ENCODE assay signal across 16 cellular contexts in the genomic region with DNA sequence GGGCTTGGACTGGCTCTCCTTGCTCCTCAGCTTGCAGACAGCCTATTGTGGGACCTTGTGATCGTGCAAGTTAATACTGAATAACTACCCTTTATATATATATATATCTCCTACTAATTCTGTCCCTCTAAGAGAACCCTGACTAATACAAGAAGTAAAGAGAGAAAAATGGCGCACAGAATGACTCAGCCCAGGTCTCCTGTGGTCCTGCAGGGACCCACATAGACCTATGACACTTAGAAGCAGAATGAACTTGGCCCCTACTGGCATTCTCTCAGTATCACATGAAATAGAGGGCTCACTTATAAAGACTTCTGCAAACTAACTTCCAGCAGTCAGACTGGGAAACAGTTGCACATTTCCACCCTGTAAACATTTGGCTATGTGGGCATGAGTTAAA.
DNase-seq lines count a peak whose midpoint lies in the region; ATAC-seq and TF ChIP-seq lines count a peak whose summit lies in the region.
"Had no signal": no experiment of that assay in that cellular context is flagged by ENCODE, and none has a peak within 500 bp of the region (broad histone marks: within the 10 kb centered on the region; RNA-seq: fewer than 3 reads in every experiment).

No MANE protein-coding gene starts in this region.

- intact Hi-C loops in thyroid gland (cut with DNase I): no loop called here

- TF ChIP-seq CTCF in thyroid gland (IDR thresholded peaks at IDR 0.05) (no peak), omental fat pad (IDR thresholded peaks at IDR 0.05) (no peak)

- H3K9me3 Mint-ChIP-seq in activated CD4-positive, alpha-beta memory T cell treated with anti-CD3 and anti-CD28 coated beads, Interleukin-2, amount 10 ng/mL, durations not matched to agents 7 days and 5 days: no peaks in the 10 kb centered on the region
- H3K9me3 Mint-ChIP-seq: memory B cell had no signal

- ATAC-seq in GM18498 (IDR thresholded peaks at IDR 0.05; ENCODE audit: unreplicated experiment): peak; percentile 82
- ATAC-seq in GM19351 (IDR thresholded peaks at IDR 0.05; ENCODE audit: unreplicated experiment): peak; percentile 94
- peak; percentile 100 for ATAC-seq in HG02610 (IDR thresholded peaks at IDR 0.05; ENCODE audit: unreplicated experiment)
- ATAC-seq in HG03280 (IDR thresholded peaks at IDR 0.05; ENCODE audit: unreplicated experiment): peak; percentile 93
- no peak for ATAC-seq in omental fat pad (ENCODE audit: low FRiP score)

- no peak overlapping the region for H3K27ac Mint-ChIP-seq in activated CD4-positive, alpha-beta memory T cell treated with anti-CD3 and anti-CD28 coated beads, Interleukin-2, amount 10 ng/mL, durations not matched to agents 7 days and 5 days
- H3K27ac Mint-ChIP-seq: memory B cell had no signal

- H3K4me1 ChIP-seq in thyroid gland: no peaks in the 10 kb centered on the region

- no peak overlapping the region for H3K27ac ChIP-seq in thyroid gland
- H3K27ac ChIP-seq: neutrophil, VCaP had no signal

- H3K9me3 ChIP-seq in thyroid gland: no peaks in the 10 kb centered on the region
- H3K9me3 ChIP-seq: neutrophil, SJCRH30 had no signal

- H3K27me3 Mint-ChIP-seq in activated CD4-positive, alpha-beta memory T cell treated with anti-CD3 and anti-CD28 coated beads, Interleukin-2, amount 10 ng/mL, durations not matched to agents 7 days and 5 days: no peaks in the 10 kb centered on the region
- H3K27me3 Mint-ChIP-seq: memory B cell had no signal

- DNase-seq in stimulated activated naive CD4-positive, alpha-beta T cell (lab: John Stamatoyannopoulos, UW): no peak
- DNase-seq in activated CD4-positive, alpha-beta memory T cell treated with anti-CD3 and anti-CD28 coated beads, Interleukin-2, amount 10 ng/mL, durations not matched to agents 7 days and 5 days: no peak
- DNase-seq in thyroid gland (no peak), omental fat pad (ENCODE audit: low spot score) (no peak)
- DNase-seq: activated T-cell treated with anti-CD3 and anti-CD28 coated beads, Interleukin-2, amount 50 U/mL, for 1 hour; anterior cingulate cortex; NCI-H1436; SJCRH30; stimulated activated CD4-positive, alpha-beta T cell treated with anti-CD3 and anti-CD28 coated beads, Interleukin-12 subunit alpha, Interleukin-12 subunit beta, amount 100 ng/mL, for 4 hours had no signal

- no peak overlapping the region for H3K4me3 ChIP-seq in thyroid gland (replicated peaks in 1 of 3)
- H3K4me3 ChIP-seq: SJCRH30 had no signal

- H3K36me3 ChIP-seq in thyroid gland: no peaks in the 10 kb centered on the region
- H3K36me3 ChIP-seq: neutrophil had no signal

- no peaks in the 10 kb centered on the region for H3K36me3 Mint-ChIP-seq in activated CD4-positive, alpha-beta memory T cell treated with anti-CD3 and anti-CD28 coated beads, Interleukin-2, amount 10 ng/mL, durations not matched to agents 7 days and 5 days (ENCODE audit: low read depth)
- H3K36me3 Mint-ChIP-seq: memory B cell had no signal

- H3K27me3 ChIP-seq in thyroid gland: no peaks in the 10 kb centered on the region
- H3K27me3 ChIP-seq: neutrophil, SJCRH30 had no signal

- POLR2A ChIA-PET in activated CD4-positive, alpha-beta memory T cell treated with anti-CD3 and anti-CD28 coated beads, Interleukin-2, amount 10 ng/mL, durations not matched to agents 7 days and 5 days (lab: Charles Lee): no interaction called here

- no peaks in the 10 kb centered on the region for H3K4me1 Mint-ChIP-seq in activated CD4-positive, alpha-beta memory T cell treated with anti-CD3 and anti-CD28 coated beads, Interleukin-2, amount 10 ng/mL, durations not matched to agents 7 days and 5 days
- H3K4me1 Mint-ChIP-seq: memory B cell had no signal

- no peak overlapping the region for H3K4me3 Mint-ChIP-seq in activated CD4-positive, alpha-beta memory T cell treated with anti-CD3 and anti-CD28 coated beads, Interleukin-2, amount 10 ng/mL, durations not matched to agents 7 days and 5 days
- H3K4me3 Mint-ChIP-seq: memory B cell had no signal

- 86 to 100% methylated on average over 2 of the region's 2 CpGs for WGBS in thyroid gland, 2 donors

- CTCF ChIA-PET in activated CD4-positive, alpha-beta memory T cell treated with anti-CD3 and anti-CD28 coated beads, Interleukin-2, amount 10 ng/mL, durations not matched to agents 7 days and 5 days (lab: Charles Lee): no interaction called here

- no peak for TF ChIP-seq POLR2A in thyroid gland (IDR thresholded peaks at IDR 0.05)
